11 cellular contexts compared by ENCODE assay signal in the genomic region with DNA sequence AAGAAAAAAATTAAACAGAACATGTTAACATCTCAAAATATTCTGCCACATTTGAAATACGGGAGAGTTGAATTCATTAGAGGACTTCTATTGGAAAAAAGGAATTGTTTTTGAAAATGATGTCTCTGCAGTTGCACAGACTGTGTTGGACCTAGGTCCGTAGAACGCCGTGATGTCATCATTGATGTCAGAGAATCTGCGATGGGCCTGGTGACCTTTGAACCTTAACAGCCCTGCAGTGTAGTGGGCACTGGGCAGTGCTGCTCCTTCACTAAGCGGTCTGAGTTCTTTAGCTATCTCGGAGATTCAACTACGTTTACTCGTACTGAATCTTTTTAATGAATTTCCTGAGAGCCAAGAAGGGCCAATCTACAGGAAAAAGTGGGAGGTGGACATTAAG. TPM values are rescaled to one million over a fixed set of nuclear protein-coding genes. Genes with fewer than 3 reads are reported as not detected.
"Had no signal": no experiment of that assay in that cellular context is flagged by ENCODE, and none has a peak within 500 bp of the region (broad histone marks: within the 10 kb centered on the region; RNA-seq: fewer than 3 reads in every experiment).

TSS of gene FAM170A (plus strand) at position 220 of the 400 bp plus-strand sequence. CDS start 211 bp downstream, outside the sequence.

- H3K9me3 Mint-ChIP-seq: GM23338, H9 had no signal

- H3K9me3 ChIP-seq: HAP-1 had no signal

- FAIRE-seq: H1, H54 had no signal

- H3K9ac ChIP-seq: GM23248 had no signal

- H2AFZ ChIP-seq: GM23248 had no signal

- H3K27ac ChIP-seq: GM23248 had no signal

- H3K4me3 ChIP-seq: GM23248, GM23338, HAP-1 had no signal

- ATAC-seq: GM23338, HCT116 had no signal

- DNase-seq: GM23248, GOT3, H7, H9, HCEC 1CT had no signal

- H3K27ac Mint-ChIP-seq: GM23338, H9 had no signal

- H3K4me1 ChIP-seq: HAP-1 had no signal

- H3K36me3 ChIP-seq: HAP-1 had no signal

- H3K4me2 ChIP-seq: GM23338 had no signal

- H3K4me3 Mint-ChIP-seq: GM23338, H9 had no signal

RNA-seq across cellular contexts. Expression of gene FAM170A, which starts in this region (rescaled TPM):
- total RNA-seq: GM23248, GM23338, H1, H4, H7, H9 had no signal
- polyA plus RNA-seq: GM23248, GM23338, H1 had no signal
